In genomic region chr7:15557186-15557585, GRCh38 we compare ENCODE assay signal across 19 cellular contexts. TPM values are rescaled to one million over a fixed set of nuclear protein-coding genes. Genes with fewer than 3 reads are reported as not detected.
A peak's percentile ranks its signal among the peaks of the same experiment; 100 is the strongest.
DNase-seq lines count a peak whose midpoint lies in the region; ATAC-seq and TF ChIP-seq lines count a peak whose summit lies in the region.
"Had no signal": no experiment of that assay in that cellular context is flagged by ENCODE, and none has a peak within 500 bp of the region (broad histone marks: within the 10 kb centered on the region; RNA-seq: fewer than 3 reads in every experiment).

No MANE protein-coding gene starts in this region.

- CTCF ChIA-PET in PC-9 (lab: Charles Lee), result no interaction called here

- H3K9me2 ChIP-seq in PC-9 (ENCODE audit: insufficient read depth), result 0 out of 2 replicates have a peak, but pooled peaks cover 5% of the 10 kb centered on the region

- H3K4me2 ChIP-seq in mesenchymal stem cell (ENCODE audit: low read length, poor library complexity, severe bottlenecking) (no peak overlapping the region), PC-9 (no peak overlapping the region)

- intact Hi-C loops in PC-9 (cut with micrococcal nuclease; ENCODE audit: unreplicated experiment), result no loop called here

- H2AK5ac ChIP-seq in mesenchymal stem cell (ENCODE audit: low read length, severe bottlenecking), result no peak overlapping the region

- no peak overlapping the region for H3K14ac ChIP-seq in mesenchymal stem cell (ENCODE audit: low read length in 2 of 2)

- H3K79me1 ChIP-seq in mesenchymal stem cell (replicated peaks; ENCODE audit: low read length, poor library complexity, severe bottlenecking), result no peaks in the 10 kb centered on the region

- H2BK5ac ChIP-seq in mesenchymal stem cell (ENCODE audit: low read depth, low read length, poor library complexity, severe bottlenecking), result no peak overlapping the region

- no peak overlapping the region for H3K4ac ChIP-seq in mesenchymal stem cell (ENCODE audit: low read depth in 1 of 2, low read length in 2 of 2)

- H2BK15ac ChIP-seq in mesenchymal stem cell (ENCODE audit: low read depth, poor library complexity, severe bottlenecking), result no peak overlapping the region

- H3K9me3 ChIP-seq in mesenchymal stem cell (ENCODE audit: control insufficient read depth, low read length), result no peaks in the 10 kb centered on the region
- H3K9me3 ChIP-seq in PC-9 (ENCODE audit: insufficient read depth, low read depth), result no peaks in the 10 kb centered on the region

- no peaks in the 10 kb centered on the region for H3K36me3 ChIP-seq in ACC112 (ENCODE audit: insufficient read depth, low read length)
- no peaks in the 10 kb centered on the region for H3K36me3 ChIP-seq in mesenchymal stem cell (ENCODE audit: control insufficient read depth in 1 of 2, insufficient read depth in 2 of 2, low read depth in 1 of 2, low read length in 2 of 2)
- no peaks in the 10 kb centered on the region for H3K36me3 ChIP-seq in PC-9 (ENCODE audit: low read depth)

- peak overlapping the region; percentile 80 for H2AFZ ChIP-seq in ACC112 (ENCODE audit: low read length, unreplicated experiment)
- H2AFZ ChIP-seq in mesenchymal stem cell (ENCODE audit: low read depth, low read length), result no peak overlapping the region
- no peak overlapping the region for H2AFZ ChIP-seq in PC-9

- peak overlapping the region; percentile 88 for H3K9ac ChIP-seq in mesenchymal stem cell (ENCODE audit: low read length)

- H3F3A ChIP-seq in PC-9 (ENCODE audit: insufficient read depth, low read depth), result no peaks in the 10 kb centered on the region

- WGBS in mesenchymal stem cell, result 90% methylated on average over 7 of the region's 8 CpGs

- DNase-seq in SHP77 (lab: John Stamatoyannopoulos, UW), result peak; percentile 24 to 52
- no peak for DNase-seq in mesenchymal stem cell
- no peak for DNase-seq in stimulated activated CD4-positive, alpha-beta T cell treated with anti-CD3 and anti-CD28 coated beads, Interleukin-2, amount 100 ng/mL, for 48 hours
- no peak for DNase-seq in PC-9
- DNase-seq in DMS 273 treated with DMSO at 0.1 percent for 48 hours (lab: John Stamatoyannopoulos, UW), result no peak
- DNase-seq: activated CD8-positive, alpha-beta memory T cell treated with anti-CD3 and anti-CD28 coated beads for 24 hours; activated effector memory CD4-positive, alpha-beta T cell treated with Interleukin-2 at 50 U/mL for 16 hours; anterior cingulate cortex; erythroblast; left colon; naive thymus-derived CD8-positive, alpha-beta T cell; NCI-H1105; NCI-H2227 treated with DMSO at 0.1 percent for 48 hours; SW 1271 had no signal

- H3K4me1 ChIP-seq in ACC112 (ENCODE audit: control insufficient read depth, insufficient read depth, low read length, unreplicated experiment) (peaks cover 42% of the 10 kb centered on the region), mesenchymal stem cell (ENCODE audit: control insufficient read depth, insufficient read depth, low read depth, low read length) (no peaks in the 10 kb centered on the region), PC-9 (replicated peaks; ENCODE audit: insufficient read depth) (no peaks in the 10 kb centered on the region)

- H3K27me3 ChIP-seq in ACC112 (ENCODE audit: insufficient read depth, low read length) (no peaks in the 10 kb centered on the region), mesenchymal stem cell (ENCODE audit: control insufficient read depth in 1 of 2, insufficient read depth in 1 of 2, low read length in 2 of 2) (no peaks in the 10 kb centered on the region), PC-9 (ENCODE audit: insufficient read depth, low read depth) (no peaks in the 10 kb centered on the region)

- H3K79me2 ChIP-seq in ACC112 (ENCODE audit: control insufficient read depth, insufficient read depth, low read length, unreplicated experiment), result peaks cover 10% of the 10 kb centered on the region
- no peaks in the 10 kb centered on the region for H3K79me2 ChIP-seq in PC-9 (ENCODE audit: low read depth)

- H3K27ac ChIP-seq in ACC112 (ENCODE audit: low read depth, low read length) (peak overlapping the region; percentile 63), mesenchymal stem cell (ENCODE audit: low read length, poor library complexity, severe bottlenecking) (peak overlapping the region; percentile 57), PC-9 (no peak overlapping the region)
- H3K27ac ChIP-seq: VCaP had no signal

- no peak overlapping the region for H2BK12ac ChIP-seq in mesenchymal stem cell (ENCODE audit: low read length in 2 of 2)

- no TSS peak for BruUV-seq in PC-9 (replicated peaks; lab: Mats Ljungman, UMichigan)

- H3K23ac ChIP-seq in mesenchymal stem cell (ENCODE audit: low read length in 2 of 2), result no peak overlapping the region

- no peak for TF ChIP-seq CTCF in PC-9 (conservative IDR thresholded peaks at IDR 0.05)

- H3K4me3 ChIP-seq in ACC112 (ENCODE audit: low read depth, low read length), result peak overlapping the region; percentile 78
- H3K4me3 ChIP-seq in mesenchymal stem cell (ENCODE audit: insufficient read depth in 1 of 2, low read depth in 1 of 2, low read length in 2 of 2), result peak overlapping the region in 1 of 2 experiments; percentile 47
- no peak overlapping the region for H3K4me3 ChIP-seq in PC-9

- ATAC-seq in HG02798 (IDR thresholded peaks at IDR 0.05; ENCODE audit: poor library complexity, unreplicated experiment) (peak; percentile 51), HG02938 (IDR thresholded peaks at IDR 0.05; ENCODE audit: unreplicated experiment) (no peak)
- ATAC-seq: left colon; naive thymus-derived CD8-positive, alpha-beta T cell had no signal

- no peak overlapping the region for H4K91ac ChIP-seq in mesenchymal stem cell (ENCODE audit: low read length)

- POLR2A ChIA-PET in PC-9 (lab: Charles Lee; ENCODE audit: unreplicated experiment), result no interaction called here

- no peak overlapping the region for H4K8ac ChIP-seq in mesenchymal stem cell (ENCODE audit: low read length)

- H2BK120ac ChIP-seq in mesenchymal stem cell (ENCODE audit: low read depth, low read length), result no peak overlapping the region

- H3K18ac ChIP-seq in mesenchymal stem cell (ENCODE audit: low read depth in 1 of 2, low read length in 2 of 2), result no peak overlapping the region

- no peaks in the 10 kb centered on the region for H4K20me1 ChIP-seq in PC-9 (ENCODE audit: insufficient read depth)

RNA-seq across cellular contexts. Expression of gene AGMO, which starts 4.6 kb away (rescaled TPM):
- not detected for polyA plus RNA-seq in mesenchymal stem cell (2013, experiment 1 of 2)
- polyA plus RNA-seq in mesenchymal stem cell (2013, experiment 2 of 2), result 0.01 TPM
- not detected in 2 replicates for total RNA-seq in PC-9 (2021)
- total RNA-seq: naive thymus-derived CD8-positive, alpha-beta T cell had no signal
- polyA plus RNA-seq: IgD-negative memory B cell; naive thymus-derived CD8-positive, alpha-beta T cell had no signal

Comparison
In these comparisons a context has a peak if more than half of its experiments do, and no peak if none do; other contexts are left out.
1. DNase-seq: peak in SHP77 (2 of 2); none in mesenchymal stem cell (single experiment), stimulated activated CD4-positive, alpha-beta T cell treated with anti-CD3 and anti-CD28 coated beads, Interleukin-2, amount 100 ng/mL, for 48 hours (0 of 2), PC-9 (0 of 2) and DMS 273 treated with DMSO at 0.1 percent for 48 hours (single experiment).